In genomic region chr9:71896762-71897161, GRCh38 we compare ENCODE assay signal across 17 cellular contexts. TPM values are rescaled to one million over a fixed set of nuclear protein-coding genes. Genes with fewer than 3 reads are reported as not detected.
DNase-seq lines count a peak whose midpoint lies in the region; ATAC-seq and TF ChIP-seq lines count a peak whose summit lies in the region.
"Had no signal": no experiment of that assay in that cellular context is flagged by ENCODE, and none has a peak within 500 bp of the region (broad histone marks: within the 10 kb centered on the region; RNA-seq: fewer than 3 reads in every experiment).

No MANE protein-coding gene starts in this region.

- H3K27ac Mint-ChIP-seq in activated CD4-positive, alpha-beta memory T cell treated with anti-CD3 and anti-CD28 coated beads, Interleukin-2, amount 10 ng/mL, durations not matched to agents 7 days and 5 days, result peak overlapping the region; percentile 89
- H3K27ac Mint-ChIP-seq in activated CD4-positive, alpha-beta memory T cell treated with anti-CD3 and anti-CD28 coated beads for 36 hours, result no peak overlapping the region
- H3K27ac Mint-ChIP-seq in WTC11, result peak overlapping the region; percentile 71; the same call in 1 of the 2 replicates
- peak overlapping the region; percentile 95 to 98 for H3K27ac Mint-ChIP-seq in natural killer cell treated with Interleukin-12 subunit alpha and Interleukin-12 subunit beta and Interleukin-15 and Interleukin-18, amount 100 ng/mL, for 72 hours

- H3K36me3 ChIP-seq in left ventricle myocardium inferior, result no peaks in the 10 kb centered on the region
- no peaks in the 10 kb centered on the region for H3K36me3 ChIP-seq in transverse colon

- peaks cover 70% of the 10 kb centered on the region for H3K4me1 Mint-ChIP-seq in activated CD4-positive, alpha-beta memory T cell treated with anti-CD3 and anti-CD28 coated beads, Interleukin-2, amount 10 ng/mL, durations not matched to agents 7 days and 5 days
- H3K4me1 Mint-ChIP-seq in activated CD4-positive, alpha-beta memory T cell treated with anti-CD3 and anti-CD28 coated beads for 36 hours (ENCODE audit: low read depth), result peaks cover 57% of the 10 kb centered on the region
- H3K4me1 Mint-ChIP-seq in WTC11, result peaks cover 76% of the 10 kb centered on the region
- peaks cover 62 to 76% of the 10 kb centered on the region in 2 donors for H3K4me1 Mint-ChIP-seq in natural killer cell treated with Interleukin-12 subunit alpha and Interleukin-12 subunit beta and Interleukin-15 and Interleukin-18, amount 100 ng/mL, for 72 hours (ENCODE audit: low read depth in 2 of 2)

- no peak for ATAC-seq in WTC11
- no peak for ATAC-seq in natural killer cell treated with Interleukin-12 subunit alpha and Interleukin-12 subunit beta and Interleukin-15 and Interleukin-18, amount 100 ng/mL, for 72 hours
- ATAC-seq: PC-3 had no signal

- no peak overlapping the region for H3K4me3 Mint-ChIP-seq in activated CD4-positive, alpha-beta memory T cell treated with anti-CD3 and anti-CD28 coated beads, Interleukin-2, amount 10 ng/mL, durations not matched to agents 7 days and 5 days
- no peak overlapping the region for H3K4me3 Mint-ChIP-seq in activated CD4-positive, alpha-beta memory T cell treated with anti-CD3 and anti-CD28 coated beads for 36 hours
- no peak overlapping the region for H3K4me3 Mint-ChIP-seq in WTC11
- peak overlapping the region; percentile 80 for H3K4me3 Mint-ChIP-seq in natural killer cell treated with Interleukin-12 subunit alpha and Interleukin-12 subunit beta and Interleukin-15 and Interleukin-18, amount 100 ng/mL, for 72 hours

- H3K4me1 ChIP-seq in left ventricle myocardium inferior, result peaks cover 60% of the 10 kb centered on the region
- peaks cover 0 to 27% (median 7%) of the 10 kb centered on the region in 4 donors for H3K4me1 ChIP-seq in transverse colon

- H3K27me3 Mint-ChIP-seq in activated CD4-positive, alpha-beta memory T cell treated with anti-CD3 and anti-CD28 coated beads, Interleukin-2, amount 10 ng/mL, durations not matched to agents 7 days and 5 days, result no peaks in the 10 kb centered on the region
- no peaks in the 10 kb centered on the region for H3K27me3 Mint-ChIP-seq in activated CD4-positive, alpha-beta memory T cell treated with anti-CD3 and anti-CD28 coated beads for 36 hours
- no peaks in the 10 kb centered on the region for H3K27me3 Mint-ChIP-seq in WTC11 (ENCODE audit: low read depth)
- H3K27me3 Mint-ChIP-seq in natural killer cell treated with Interleukin-12 subunit alpha and Interleukin-12 subunit beta and Interleukin-15 and Interleukin-18, amount 100 ng/mL, for 72 hours, result no peaks in the 10 kb centered on the region

- TF ChIP-seq POLR2A in transverse colon (IDR thresholded peaks at IDR 0.05), result no peak

- intact Hi-C loops in activated CD4-positive, alpha-beta memory T cell treated with anti-CD3 and anti-CD28 coated beads for 36 hours (cut with micrococcal nuclease), result loop anchor here (2.0 to 5.0 kb wide), 5 partner anchors 14 to 114 kb away; partner anchors contain the start of genes ABHD17B and C9orf85
- intact Hi-C loops in left ventricle myocardium inferior (cut with micrococcal nuclease), result no loop called here
- intact Hi-C loops in transverse colon (cut with DNase I; ENCODE audit: low total_unique reads), result no loop called here

- POLR2A ChIA-PET in activated CD4-positive, alpha-beta memory T cell treated with anti-CD3 and anti-CD28 coated beads, Interleukin-2, amount 10 ng/mL, durations not matched to agents 7 days and 5 days (lab: Charles Lee), result interaction anchor here (1.1 to 3.1 kb wide), 4 partner anchors 14 to 469 kb away, joined by 3 to 41 read pairs (median 4); partner anchors contain the start of genes ABHD17B and C9orf85
- POLR2A ChIA-PET in activated CD4-positive, alpha-beta memory T cell treated with anti-CD3 and anti-CD28 coated beads for 36 hours (lab: Charles Lee), result no interaction called here
- POLR2A ChIA-PET in WTC11 (lab: Charles Lee), result no interaction called here

- CTCF ChIA-PET in activated CD4-positive, alpha-beta memory T cell treated with anti-CD3 and anti-CD28 coated beads, Interleukin-2, amount 10 ng/mL, durations not matched to agents 7 days and 5 days (lab: Charles Lee), result interaction anchor here (2.9 kb wide), 1 partner anchor 14 kb away, joined by 16 read pairs; the partner anchor contains the start of genes ABHD17B and C9orf85
- CTCF ChIA-PET in activated CD4-positive, alpha-beta memory T cell treated with anti-CD3 and anti-CD28 coated beads for 36 hours (lab: Charles Lee), result no interaction called here
- CTCF ChIA-PET in WTC11 (lab: Charles Lee), result no interaction called here

- H3K4me3 ChIP-seq in Jurkat, Clone E6-1 (ENCODE audit: low read length), result peak overlapping the region; percentile 37
- H3K4me3 ChIP-seq in left ventricle myocardium inferior (no peak overlapping the region), transverse colon (no peak overlapping the region)
- H3K4me3 ChIP-seq: GM23248 had no signal

- H3K27ac ChIP-seq in left ventricle myocardium inferior (replicated peaks) (no peak overlapping the region), transverse colon (no peak overlapping the region)
- H3K27ac ChIP-seq: GM23248 had no signal

- H3K9me3 Mint-ChIP-seq in activated CD4-positive, alpha-beta memory T cell treated with anti-CD3 and anti-CD28 coated beads, Interleukin-2, amount 10 ng/mL, durations not matched to agents 7 days and 5 days, result no peaks in the 10 kb centered on the region
- H3K9me3 Mint-ChIP-seq in activated CD4-positive, alpha-beta memory T cell treated with anti-CD3 and anti-CD28 coated beads for 36 hours, result no peaks in the 10 kb centered on the region
- no peaks in the 10 kb centered on the region for H3K9me3 Mint-ChIP-seq in WTC11
- H3K9me3 Mint-ChIP-seq in natural killer cell treated with Interleukin-12 subunit alpha and Interleukin-12 subunit beta and Interleukin-15 and Interleukin-18, amount 100 ng/mL, for 72 hours, result no peaks in the 10 kb centered on the region

- no peak for TF ChIP-seq CTCF in WTC11 (IDR thresholded peaks at IDR 0.05)
- TF ChIP-seq CTCF in left ventricle myocardium inferior (IDR thresholded peaks at IDR 0.05; ENCODE audit: borderline replicate concordance), result no peak
- no peak for TF ChIP-seq CTCF in transverse colon (IDR thresholded peaks at IDR 0.05)

- no peaks in the 10 kb centered on the region for H3K27me3 ChIP-seq in left ventricle myocardium inferior (ENCODE audit: low read depth)
- no peaks in the 10 kb centered on the region for H3K27me3 ChIP-seq in transverse colon

- in situ Hi-C loops in G401 (cut with HindIII; ENCODE audit: low sequenced_read_pairs), result no loop called here
- in situ Hi-C loops in transverse colon (cut with MboI; ENCODE audit: low pct_ligation_motif_present in 1 of 4, low pct_unique_long_range_greater_than_20kb in 1 of 4, low sequenced_read_pairs in 3 of 4), result no loop called here

- no peaks in the 10 kb centered on the region for H3K9me3 ChIP-seq in left ventricle myocardium inferior (replicated peaks)
- no peaks in the 10 kb centered on the region for H3K9me3 ChIP-seq in transverse colon

- no peak for DNase-seq in activated CD4-positive, alpha-beta memory T cell treated with anti-CD3 and anti-CD28 coated beads, Interleukin-2, amount 10 ng/mL, durations not matched to agents 7 days and 5 days
- no peak for DNase-seq in activated CD4-positive, alpha-beta memory T cell treated with anti-CD3 and anti-CD28 coated beads for 36 hours
- no peak for DNase-seq in Jurkat, Clone E6-1 (ENCODE audit: low read depth, low spot score)
- no peak for DNase-seq in WTC11 (ENCODE audit: low spot score)
- no peak for DNase-seq in natural killer cell treated with Interleukin-12 subunit alpha and Interleukin-12 subunit beta and Interleukin-15 and Interleukin-18, amount 100 ng/mL, for 72 hours (ENCODE audit: low spot score)
- DNase-seq in G401 (ENCODE audit: low spot score), result no peak
- no peak for DNase-seq in left ventricle myocardium inferior
- no peak for DNase-seq in transverse colon
- DNase-seq: ACHN; Calu3; GDM1; GM23248; hippocampal formation; NCI-H2029; PC-3; retina; stimulated activated CD4-positive, alpha-beta T cell treated with anti-CD3 and anti-CD28 coated beads, Interleukin-15, amount 100 ng/mL, for 24 hours had no signal

- peaks cover 30% of the 10 kb centered on the region for H3K36me3 Mint-ChIP-seq in activated CD4-positive, alpha-beta memory T cell treated with anti-CD3 and anti-CD28 coated beads, Interleukin-2, amount 10 ng/mL, durations not matched to agents 7 days and 5 days (ENCODE audit: low read depth)
- peaks cover 2% of the 10 kb centered on the region for H3K36me3 Mint-ChIP-seq in activated CD4-positive, alpha-beta memory T cell treated with anti-CD3 and anti-CD28 coated beads for 36 hours
- peaks cover 10% of the 10 kb centered on the region for H3K36me3 Mint-ChIP-seq in WTC11
- H3K36me3 Mint-ChIP-seq in natural killer cell treated with Interleukin-12 subunit alpha and Interleukin-12 subunit beta and Interleukin-15 and Interleukin-18, amount 100 ng/mL, for 72 hours, result peaks cover 10% of the 10 kb centered on the region

- TF ChIP-seq EP300 in transverse colon (IDR thresholded peaks at IDR 0.05; ENCODE audit: low read depth), result no peak

TF ChIP-seq in WTC11, 78 proteins besides CTCF, POLR2A, EP300 and RAD21 (continues in another document):
- TF ChIP-seq ZNF263 (CRISPR knock-in tag; IDR thresholded peaks at IDR 0.05; ENCODE audit: low read depth), result no peak
- no peak for TF ChIP-seq TCF7 (CRISPR knock-in tag; IDR thresholded peaks at IDR 0.05; ENCODE audit: low read depth)
- no peak for TF ChIP-seq TP53 (CRISPR knock-in tag; IDR thresholded peaks at IDR 0.05)

RNA-seq across cellular contexts. Expression of gene ABHD17B, which starts 14.2 kb away (rescaled TPM):
- total RNA-seq in activated CD4-positive, alpha-beta memory T cell treated with anti-CD3 and anti-CD28 coated beads, Interleukin-2, amount 10 ng/mL, durations not matched to agents 7 days and 5 days, result 10 to 100 TPM; 25.6 to 27.3 TPM
- total RNA-seq in activated CD4-positive, alpha-beta memory T cell treated with anti-CD3 and anti-CD28 coated beads for 36 hours, result 10 to 100 TPM; 11.4 to 11.7 TPM
- 26.5 TPM for polyA plus RNA-seq in Jurkat, Clone E6-1 (2012; ENCODE audit: insufficient read depth, insufficient read length)
- total RNA-seq in WTC11 (2021) (55.0 to 59.9 TPM (median 56.6 TPM) in 3 replicates), left ventricle myocardium inferior (10.2 TPM), transverse colon (10 to 100 TPM in 3 of 4 donors, 1 to 10 TPM in 1; 4.6 to 37.0 (median 21.5) TPM)
- 10 to 100 TPM; 29.2 to 33.9 TPM for total RNA-seq in natural killer cell treated with Interleukin-12 subunit alpha and Interleukin-12 subunit beta and Interleukin-15 and Interleukin-18, amount 100 ng/mL, for 72 hours
- total RNA-seq in G401 (2014; rRNA removed; shearing (Covaris generic)), result 38.2 and 46.1 TPM in 2 replicates

RNA-seq across cellular contexts. Expression of gene C9orf85, which starts 14.7 kb away (rescaled TPM):
- total RNA-seq in activated CD4-positive, alpha-beta memory T cell treated with anti-CD3 and anti-CD28 coated beads, Interleukin-2, amount 10 ng/mL, durations not matched to agents 7 days and 5 days, result 10 to 100 TPM; 10.8 to 12.1 TPM
- 1 to 10 TPM; 7.3 to 7.5 TPM for total RNA-seq in activated CD4-positive, alpha-beta memory T cell treated with anti-CD3 and anti-CD28 coated beads for 36 hours
- polyA plus RNA-seq in Jurkat, Clone E6-1 (2012; ENCODE audit: insufficient read depth, insufficient read length), result 9.8 TPM
- total RNA-seq in WTC11 (2021) (13.2 to 20.2 TPM (median 15.2 TPM) in 3 replicates), left ventricle myocardium inferior (6.3 TPM), transverse colon (10 to 100 TPM in 2 of 4 donors, 1 to 10 TPM in 2; 3.0 to 14.9 (median 9.8) TPM)
- 10 to 100 TPM; 10.7 to 12.6 TPM for total RNA-seq in natural killer cell treated with Interleukin-12 subunit alpha and Interleukin-12 subunit beta and Interleukin-15 and Interleukin-18, amount 100 ng/mL, for 72 hours
- 23.7 and 27.5 TPM in 2 replicates for total RNA-seq in G401 (2014; rRNA removed; shearing (Covaris generic))
